In genomic region chr2:233251306-233252116, GRCh38 we compare ENCODE assay signal across 8 cellular contexts. TPM values are rescaled to one million over a fixed set of nuclear protein-coding genes. Genes with fewer than 3 reads are reported as not detected.
DNase-seq lines count a peak whose midpoint lies in the region; TF ChIP-seq lines count a peak whose summit lies in the region.

TSS of gene ATG16L1 (plus strand) at chr2:233251673. CDS start at chr2:233251828, 155 bp downstream.

- peak; percentile 94 for TF ChIP-seq CTCF in GM20000 (IDR thresholded peaks at IDR 0.05; ENCODE audit: extremely low read depth, missing control alignments)

- DNase-seq in COR-L47 (lab: John Stamatoyannopoulos, UW) (peak; percentile 76), GM20000 (ENCODE audit: low spot score) (peak; percentile 99), HT-29 (ENCODE audit: low spot score) (peak; percentile 96), lung microvascular endothelial cell (ENCODE audit: low read depth in 2 of 2) (peak; percentile 97 to 98)
- DNase-seq in NK-92 treated with Interleukin-12 subunit alpha and Interleukin-12 subunit beta, amount 100 ng/mL, for 24 hours (lab: John Stamatoyannopoulos, UW), result peak; percentile 91
- DNase-seq in activated CD8-positive, alpha-beta memory T cell treated with anti-CD3 and anti-CD28 coated beads for 24 hours, result peak; percentile 94
- DNase-seq in effector CD8-positive, alpha-beta T cell (lab: John Stamatoyannopoulos, UW), result peak; percentile 91
- peak; percentile 90 to 94 (median 94) for DNase-seq in stimulated activated CD4-positive, alpha-beta T cell treated with anti-CD3 and anti-CD28 coated beads, TNF-alpha, amount 100 ng/mL, for 48 hours (ENCODE audit: low read depth in 3 of 3)

RNA-seq across cellular contexts. Expression of gene ATG16L1, which starts in this region (rescaled TPM):
- 32.4 and 36.6 TPM in 2 replicates for total RNA-seq in HT-29 (2014; rRNA removed; shearing (Covaris generic))
- 18.1 and 26.2 TPM in 2 replicates for total RNA-seq in lung microvascular endothelial cell

Comparison
In these comparisons a context has a peak if more than half of its experiments do, and no peak if none do; other contexts are left out.
1. Peak in every context shown above with its lines: DNase-seq.